Comparison of ENCODE assay signal across 16 cellular contexts in genomic region chr2:128834853-128835252, GRCh38.
"Had no signal": no experiment of that assay in that cellular context is flagged by ENCODE, and none has a peak within 500 bp of the region (broad histone marks: within the 10 kb centered on the region; RNA-seq: fewer than 3 reads in every experiment).

No MANE protein-coding gene starts in this region.

- H3K4me1 ChIP-seq: adrenal gland, breast epithelium had no signal

- H3K27me3 ChIP-seq: adrenal gland, breast epithelium had no signal

- H3K36me3 ChIP-seq: adrenal gland, breast epithelium had no signal

- H3K27ac ChIP-seq: adrenal gland, breast epithelium, KMS-11 had no signal

- H3K9me3 ChIP-seq: adrenal gland, breast epithelium had no signal

- H3K4me3 ChIP-seq: adrenal gland, breast epithelium had no signal

- DNase-seq: activated CD4-positive, alpha-beta T cell treated with anti-CD3 and anti-CD28 coated beads for 4 hours; activated CD8-positive, alpha-beta memory T cell treated with anti-CD3 and anti-CD28 coated beads, Interleukin-2, amount 50 U/mL, for 4 hours; activated CD8-positive, alpha-beta T cell treated with anti-CD3 and anti-CD28 coated beads for 36 hours; activated naive CD4-positive, alpha-beta T cell treated with anti-CD3 and anti-CD28 coated beads, Interleukin-2, amount 50 U/mL, for 16 hours; activated naive CD8-positive, alpha-beta T cell treated with anti-CD3 and anti-CD28 coated beads, Interleukin-2, amount 10 ng/mL, durations not matched to agents 7 days and 5 days; adrenal gland; anterior cingulate cortex; caudate nucleus; NCI-H1092; NCI-H1436; NCI-H1930; NCI-H2107; NCI-H774 had no signal

- ATAC-seq: activated CD4-positive, CD25-positive, alpha-beta regulatory T cell treated with anti-CD3 and anti-CD28 coated beads, Interleukin-2, amount 50 U/mL, for 24 hours; activated CD8-positive, alpha-beta T cell treated with anti-CD3 and anti-CD28 coated beads for 36 hours had no signal
